ENCODE assay signal across 9 cellular contexts in the genomic region with DNA sequence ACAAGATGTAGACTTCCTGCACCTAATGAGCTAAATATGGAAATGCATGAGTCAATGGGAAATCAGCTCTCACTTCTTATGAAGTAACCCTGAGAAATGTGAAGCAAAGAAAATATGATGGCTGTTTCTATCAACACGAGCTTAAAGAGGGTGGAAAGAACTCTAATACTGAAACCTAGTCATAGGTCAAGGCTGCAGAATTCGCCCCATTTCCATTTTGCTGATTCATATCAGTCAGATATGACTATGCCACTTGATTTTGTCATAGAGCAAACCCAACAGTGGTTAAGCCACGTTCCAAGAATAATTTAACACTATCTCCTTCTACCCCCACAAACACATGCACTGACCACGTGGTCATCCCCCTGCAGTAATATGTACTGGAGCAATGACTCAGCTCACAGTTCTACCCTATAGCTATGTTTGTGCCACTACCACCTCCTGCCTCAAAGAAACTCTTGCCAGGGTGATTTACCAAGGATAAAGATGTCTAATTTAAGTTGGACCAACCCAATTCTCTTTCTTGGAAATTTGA.
A peak's percentile ranks its signal among the peaks of the same experiment; 100 is the strongest.
DNase-seq lines count a peak whose midpoint lies in the region; ATAC-seq, FAIRE-seq and TF ChIP-seq lines count a peak whose summit lies in the region.
"Had no signal": no experiment of that assay in that cellular context is flagged by ENCODE, and none has a peak within 500 bp of the region (broad histone marks: within the 10 kb centered on the region; RNA-seq: fewer than 3 reads in every experiment).

No MANE protein-coding gene starts in this region.

- H3K36me3 Mint-ChIP-seq in activated naive CD4-positive, alpha-beta T cell treated with anti-CD3 and anti-CD28 coated beads for 36 hours (ENCODE audit: low read depth): no peaks in the 10 kb centered on the region

- no peak overlapping the region for H3K27ac ChIP-seq in kidney (ENCODE audit: low read depth in 2 of 2, low read length in 2 of 2)

- TF ChIP-seq POLR2A in erythroblast (IDR thresholded peaks at IDR 0.05; ENCODE audit: low read length): no peak

- peaks cover 4% of the 10 kb centered on the region for H3K9me3 Mint-ChIP-seq in activated naive CD4-positive, alpha-beta T cell treated with anti-CD3 and anti-CD28 coated beads for 36 hours

- FAIRE-seq in kidney (lab: Jason Lieb, UNC): no peak

- ATAC-seq in HG02840 (IDR thresholded peaks at IDR 0.05; ENCODE audit: low FRiP score, unreplicated experiment): peak; percentile 98

- H3K27ac Mint-ChIP-seq in activated naive CD4-positive, alpha-beta T cell treated with anti-CD3 and anti-CD28 coated beads for 36 hours: peak overlapping the region; percentile 9
- H3K27ac Mint-ChIP-seq: dendritic cell treated with granulocyte-macrophage colony-stimulating factor and Interleukin-4, amounts not matched to agents 40 ng/mL and 50 ng/mL, for 4 days had no signal

- H3K4me3 ChIP-seq in kidney (ENCODE audit: low read length in 2 of 2): no peak overlapping the region

- no peaks in the 10 kb centered on the region for H3K36me3 ChIP-seq in kidney (ENCODE audit: control insufficient read depth in 1 of 2, insufficient read depth in 2 of 2, low read length in 2 of 2)

- CTCF ChIA-PET in activated naive CD4-positive, alpha-beta T cell treated with anti-CD3 and anti-CD28 coated beads for 36 hours (lab: Charles Lee): interaction anchor here (0.8 to 1.1 kb wide), 2 partner anchors 9 to 82 kb away, joined by 3 to 4 read pairs; no protein-coding TSS in a partner anchor

- intact Hi-C loops in activated naive CD4-positive, alpha-beta T cell treated with anti-CD3 and anti-CD28 coated beads for 36 hours (cut with micrococcal nuclease): loop anchor here (1.0 to 2.0 kb wide), 6 partner anchors 57 to 1053 kb away; a partner anchor contains a TSS
- intact Hi-C loops in kidney (cut with DNase I): no loop called here

- no peaks in the 10 kb centered on the region for H3K9me3 ChIP-seq in kidney (ENCODE audit: control insufficient read depth in 1 of 2, low read length in 2 of 2)

- no peak for TF ChIP-seq CTCF in kidney (IDR thresholded peaks at IDR 0.05; ENCODE audit: borderline replicate concordance, extremely low read depth, insufficient read depth)

- peaks cover 5% of the 10 kb centered on the region for H3K27me3 Mint-ChIP-seq in activated naive CD4-positive, alpha-beta T cell treated with anti-CD3 and anti-CD28 coated beads for 36 hours (ENCODE audit: low read depth)
- H3K27me3 Mint-ChIP-seq: dendritic cell treated with granulocyte-macrophage colony-stimulating factor and Interleukin-4, amounts not matched to agents 40 ng/mL and 50 ng/mL, for 4 days had no signal

- peaks cover 17% of the 10 kb centered on the region for H3K4me1 Mint-ChIP-seq in activated naive CD4-positive, alpha-beta T cell treated with anti-CD3 and anti-CD28 coated beads for 36 hours (ENCODE audit: low read depth)

- H3K4me1 ChIP-seq in kidney (ENCODE audit: control insufficient read depth in 1 of 2, insufficient read depth in 1 of 2, low read depth in 1 of 2, low read length in 2 of 2): no peaks in the 10 kb centered on the region

- DNase-seq in activated naive CD4-positive, alpha-beta T cell treated with anti-CD3 and anti-CD28 coated beads for 36 hours: peak; percentile 50
- DNase-seq in activated naive CD4-positive, alpha-beta T cell (lab: John Stamatoyannopoulos, UW): no peak
- DNase-seq in OCI-M1 (lab: John Stamatoyannopoulos, UW) (peak; percentile 95), erythroblast (lab: John Stamatoyannopoulos, UW) (peak; percentile 16 to 21), stromal cell of bone marrow (ENCODE audit: low read depth) (peak; percentile 96), activated gamma-delta T cell treated with Interleukin-2 at 50 U/mL for 16 hours (no peak), kidney (no peak)

- no peak overlapping the region for H3K9ac ChIP-seq in kidney (ENCODE audit: low read length in 2 of 2)

- H3K4me3 Mint-ChIP-seq in activated naive CD4-positive, alpha-beta T cell treated with anti-CD3 and anti-CD28 coated beads for 36 hours: no peak overlapping the region
- H3K4me3 Mint-ChIP-seq: dendritic cell treated with granulocyte-macrophage colony-stimulating factor and Interleukin-4, amounts not matched to agents 40 ng/mL and 50 ng/mL, for 4 days had no signal

Comparison
In these comparisons a context has a peak if more than half of its experiments do, and no peak if none do; other contexts are left out.
1. DNase-seq: peak in activated naive CD4-positive, alpha-beta T cell treated with anti-CD3 and anti-CD28 coated beads for 36 hours (single experiment), OCI-M1 (single experiment), erythroblast (2 of 2) and stromal cell of bone marrow (single experiment); none in activated naive CD4-positive, alpha-beta T cell (0 of 4), activated gamma-delta T cell treated with Interleukin-2 at 50 U/mL for 16 hours (single experiment) and kidney (single experiment).